Comparison of ENCODE assay signal across 23 cellular contexts in the genomic region with DNA sequence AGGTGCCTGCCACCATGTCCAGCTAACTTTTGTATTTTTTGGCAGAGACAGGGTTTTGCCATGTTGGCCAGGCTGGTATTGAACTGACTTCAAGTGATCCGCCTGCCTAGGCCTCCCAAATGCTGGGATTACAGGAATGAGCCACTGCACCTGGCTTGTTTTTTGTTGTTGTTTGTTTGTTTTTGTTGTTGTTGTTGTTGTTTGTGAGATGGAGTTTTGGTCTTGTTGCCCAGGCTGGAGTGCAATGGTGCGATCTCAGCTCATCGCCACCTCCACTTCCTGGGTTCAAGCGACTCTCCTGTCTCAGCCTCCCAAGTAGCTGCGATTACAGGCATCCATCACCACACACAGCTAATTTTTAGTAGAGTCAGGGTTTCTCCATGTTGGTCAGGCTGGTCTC. TPM values are rescaled to one million over a fixed set of nuclear protein-coding genes. Genes with fewer than 3 reads are reported as not detected.
DNase-seq lines count a peak whose midpoint lies in the region; ATAC-seq, FAIRE-seq and TF ChIP-seq lines count a peak whose summit lies in the region.
"Had no signal": no experiment of that assay in that cellular context is flagged by ENCODE, and none has a peak within 500 bp of the region (broad histone marks: within the 10 kb centered on the region; RNA-seq: fewer than 3 reads in every experiment).

No MANE protein-coding gene starts in this region.

- H3K27ac ChIP-seq in right atrium auricular region (no peak overlapping the region), left ventricle myocardium inferior (replicated peaks) (no peak overlapping the region), neuronal stem cell (replicated peaks; ENCODE audit: low read length) (no peak overlapping the region)

- H2BK120ac ChIP-seq in neuronal stem cell (ENCODE audit: low read depth, low read length), result no peak overlapping the region

- H3K36me3 ChIP-seq in right atrium auricular region (no peaks in the 10 kb centered on the region), left ventricle myocardium inferior (no peaks in the 10 kb centered on the region), neuronal stem cell (replicated peaks in 1 of 2; ENCODE audit: control insufficient read depth in 2 of 2, insufficient read depth in 2 of 2, low read length in 2 of 2) (no peaks in the 10 kb centered on the region)

- H3K27me3 ChIP-seq in right atrium auricular region (no peaks in the 10 kb centered on the region), left ventricle myocardium inferior (ENCODE audit: low read depth) (peaks cover 3% of the 10 kb centered on the region), neuronal stem cell (ENCODE audit: control insufficient read depth in 3 of 3, insufficient read depth in 3 of 3, low read depth in 1 of 3, low read length in 3 of 3) (peaks cover 0 to 2% (median 0%) of the 10 kb centered on the region in 3 experiments)

- WGBS in neuronal stem cell (ENCODE audit: extremely low coverage in 2 of 2, insufficient read length in 2 of 2, insufficient replicate concordance in 1 of 2), 2 donors, result no CpG with 5 or more reads among the region's 5 CpGs

- peak overlapping the region; percentile 70 for H2AK5ac ChIP-seq in neuronal stem cell (ENCODE audit: low read depth, low read length)

- no peak overlapping the region for H3K4me3 ChIP-seq in right atrium auricular region
- H3K4me3 ChIP-seq in left ventricle myocardium inferior, result no peak overlapping the region
- no peak overlapping the region for H3K4me3 ChIP-seq in neuronal stem cell (ENCODE audit: low read length in 2 of 2)

- TF ChIP-seq CTCF in right atrium auricular region (IDR thresholded peaks at IDR 0.05) (no peak), left ventricle myocardium inferior (IDR thresholded peaks at IDR 0.05; ENCODE audit: borderline replicate concordance) (no peak)

- no peak overlapping the region for H2BK15ac ChIP-seq in neuronal stem cell (ENCODE audit: low read length)

- no peak overlapping the region for H4K91ac ChIP-seq in neuronal stem cell (ENCODE audit: low read depth, low read length, poor library complexity)

- no peak for ATAC-seq in left lobe of liver

- H2BK12ac ChIP-seq in neuronal stem cell (ENCODE audit: low read length), result no peak overlapping the region

- intact Hi-C loops in left ventricle myocardium inferior (cut with micrococcal nuclease), result no loop called here

- H3K9me3 ChIP-seq in right atrium auricular region (no peaks in the 10 kb centered on the region), left ventricle myocardium inferior (replicated peaks) (no peaks in the 10 kb centered on the region), neuronal stem cell (replicated peaks in 1 of 2; ENCODE audit: control insufficient read depth in 2 of 2, insufficient read depth in 1 of 2, low read depth in 1 of 2, low read length in 2 of 2) (no peaks in the 10 kb centered on the region)

- H3K4me1 ChIP-seq in right atrium auricular region (no peaks in the 10 kb centered on the region), left ventricle myocardium inferior (no peaks in the 10 kb centered on the region), neuronal stem cell (ENCODE audit: control insufficient read depth in 2 of 2, insufficient read depth in 1 of 2, low read depth in 1 of 2, low read length in 2 of 2) (peaks cover 0 to 4% of the 10 kb centered on the region in 2 donors)

- no peak overlapping the region for H2BK5ac ChIP-seq in neuronal stem cell (ENCODE audit: low read length)

- no peak overlapping the region for H3K23ac ChIP-seq in neuronal stem cell (ENCODE audit: low read depth, low read length, poor library complexity)

- FAIRE-seq in frontal cortex (lab: Jason Lieb, UNC), result no peak
- FAIRE-seq: GM12891, GM18507 had no signal

- H4K8ac ChIP-seq in neuronal stem cell (ENCODE audit: low read depth, low read length), result peak overlapping the region; percentile 23

- no peak overlapping the region for H2AFZ ChIP-seq in neuronal stem cell (ENCODE audit: low read length)

- H3K9ac ChIP-seq in neuronal stem cell (ENCODE audit: low read depth, low read length, poor library complexity), result no peak overlapping the region

- peak; percentile 32 for DNase-seq in right atrium auricular region (ENCODE audit: low spot score)
- no peak for DNase-seq in left ventricle myocardium inferior
- DNase-seq in left lobe of liver (ENCODE audit: low spot score), result peak; percentile 1
- DNase-seq in neuronal stem cell (ENCODE audit: low spot score), result no peak
- DNase-seq in frontal cortex (ENCODE audit: low spot score in 2 of 2), result no peak
- DNase-seq in activated CD4-positive, alpha-beta T cell treated with anti-CD3 and anti-CD28 coated beads for 48 hours, result no peak
- DNase-seq: C1 segment of cervical spinal cord; Calu3; CD4-positive, alpha-beta memory T cell; COR-L47; DMS53; DMS79 treated with DMSO at 0.1 percent for 48 hours; GF-D8; GOT3; H7; HCEC 1CT had no signal

- no peaks in the 10 kb centered on the region for H3K79me1 ChIP-seq in neuronal stem cell (ENCODE audit: low read depth, low read length)

- H3K18ac ChIP-seq in neuronal stem cell (ENCODE audit: low read length), result no peak overlapping the region

- no peak overlapping the region for H3K4me2 ChIP-seq in neuronal stem cell (ENCODE audit: insufficient read depth, low read length, poor library complexity, severe bottlenecking)

- H3K14ac ChIP-seq in neuronal stem cell (ENCODE audit: low read length), result no peak overlapping the region

- H3K4ac ChIP-seq in neuronal stem cell (ENCODE audit: low read length), result no peak overlapping the region

RNA-seq across cellular contexts. Expression of gene L1TD1, which starts 7.1 kb away (rescaled TPM):
- not detected for total RNA-seq in right atrium auricular region
- 0.08 TPM for total RNA-seq in left ventricle myocardium inferior
- total RNA-seq in left lobe of liver, result 0.38 TPM
- 19.1 TPM for polyA plus RNA-seq in neuronal stem cell (2013, experiment 1 of 2)
- polyA plus RNA-seq in neuronal stem cell (2013, experiment 2 of 2), result 19.3 TPM
- 0.41 TPM for total RNA-seq in frontal cortex
- total RNA-seq: A172; A673; Calu3; CD4-positive, alpha-beta memory T cell; Daoy; G401 had no signal
- polyA plus RNA-seq: BJ; CD4-positive, alpha-beta memory T cell had no signal

Comparison
In these comparisons a context has a peak if more than half of its experiments do, and no peak if none do; other contexts are left out.
1. DNase-seq: peak in right atrium auricular region (single experiment) and left lobe of liver (single experiment); none in left ventricle myocardium inferior (single experiment), neuronal stem cell (single experiment), frontal cortex (0 of 2) and activated CD4-positive, alpha-beta T cell treated with anti-CD3 and anti-CD28 coated beads for 48 hours (single experiment).